Comparison of ENCODE assay signal across 10 cellular contexts in genomic region chr22:32203181-32204105, GRCh38. TPM values are rescaled to one million over a fixed set of nuclear protein-coding genes. Genes with fewer than 3 reads are reported as not detected.
DNase-seq lines count a peak whose midpoint lies in the region; ATAC-seq and TF ChIP-seq lines count a peak whose summit lies in the region.
"Had no signal": no experiment of that assay in that cellular context is flagged by ENCODE, and none has a peak within 500 bp of the region (broad histone marks: within the 10 kb centered on the region; RNA-seq: fewer than 3 reads in every experiment).

No MANE protein-coding gene starts in this region.

- H3K9ac ChIP-seq in skeletal muscle tissue (ENCODE audit: low read depth in 1 of 3, low read length in 3 of 3): no peak overlapping the region

- H3K27me3 ChIP-seq in skeletal muscle tissue (ENCODE audit: control insufficient read depth in 3 of 3, insufficient read depth in 3 of 3, low read length in 3 of 3): peaks cover 25 to 36% (median 34%) of the 10 kb centered on the region in 3 donors

- no peaks in the 10 kb centered on the region for H3K36me3 ChIP-seq in skeletal muscle tissue (ENCODE audit: control insufficient read depth in 3 of 3, insufficient read depth in 3 of 3, low read length in 3 of 3)

- H3K4me1 Mint-ChIP-seq in activated naive CD4-positive, alpha-beta T cell treated with anti-CD3 and anti-CD28 coated beads for 36 hours (ENCODE audit: low read depth): peaks cover 34% of the 10 kb centered on the region

- peak overlapping the region; percentile 66 for H3K4me3 Mint-ChIP-seq in activated naive CD4-positive, alpha-beta T cell treated with anti-CD3 and anti-CD28 coated beads for 36 hours

- peaks cover 17% of the 10 kb centered on the region for H3K27me3 Mint-ChIP-seq in activated naive CD4-positive, alpha-beta T cell treated with anti-CD3 and anti-CD28 coated beads for 36 hours (ENCODE audit: low read depth)

- no peaks in the 10 kb centered on the region for H3K36me3 Mint-ChIP-seq in activated naive CD4-positive, alpha-beta T cell treated with anti-CD3 and anti-CD28 coated beads for 36 hours (ENCODE audit: low read depth)

- CTCF ChIA-PET in activated naive CD4-positive, alpha-beta T cell treated with anti-CD3 and anti-CD28 coated beads for 36 hours (lab: Charles Lee): no interaction called here

- H3K9me3 ChIP-seq in skeletal muscle tissue (ENCODE audit: control insufficient read depth in 3 of 3, low read length in 3 of 3): no peaks in the 10 kb centered on the region

- ATAC-seq in SK-N-SH treated with all-trans-retinoic acid at 6 μM for 48 hours (peak; percentile 9; the same call in 1 of the 3 replicates), left cardiac atrium (peak; percentile 7 to 10)

- intact Hi-C loops in activated naive CD4-positive, alpha-beta T cell treated with anti-CD3 and anti-CD28 coated beads for 36 hours (cut with micrococcal nuclease): no loop called here
- intact Hi-C loops in left cardiac atrium (cut with DNase I): loop anchor here in 1 of 2 donors (5.0 to 10.0 kb wide), 2 partner anchors 229 to 269 kb away; partner anchors contain the start of gene FBXO7

- no peak overlapping the region for H3K27ac Mint-ChIP-seq in activated naive CD4-positive, alpha-beta T cell treated with anti-CD3 and anti-CD28 coated beads for 36 hours

- H3K9me3 Mint-ChIP-seq in activated naive CD4-positive, alpha-beta T cell treated with anti-CD3 and anti-CD28 coated beads for 36 hours: no peaks in the 10 kb centered on the region

- H3K27ac ChIP-seq in skeletal muscle tissue (ENCODE audit: low read depth, low read length): no peak overlapping the region
- H3K27ac ChIP-seq: epithelial cell of prostate had no signal

- peak overlapping the region in 2 of 3 donors; percentile 14 to 22 for H3K4me3 ChIP-seq in skeletal muscle tissue (ENCODE audit: low read length in 3 of 3)

- peaks cover 5 to 11% (median 8%) of the 10 kb centered on the region in 3 donors for H3K4me1 ChIP-seq in skeletal muscle tissue (ENCODE audit: control insufficient read depth in 3 of 3, insufficient read depth in 3 of 3, low read length in 3 of 3)

- DNase-seq in activated naive CD4-positive, alpha-beta T cell treated with anti-CD3 and anti-CD28 coated beads for 36 hours: no peak
- no peak for DNase-seq in activated naive CD4-positive, alpha-beta T cell treated with anti-CD3 and anti-CD28 coated beads, Interleukin-2, amount 50 U/mL, for 16 hours
- DNase-seq in left cardiac atrium: no peak
- DNase-seq in globus pallidus (ENCODE audit: low spot score): no peak
- DNase-seq in HK-2 (ENCODE audit: unreplicated experiment): no peak
- DNase-seq in DMS79 (lab: John Stamatoyannopoulos, UW): no peak

TF ChIP-seq in SK-N-SH treated with all-trans-retinoic acid at 6 μM for 48 hours, 23 proteins besides CTCF, POLR2A, EP300 and RAD21:
- TF ChIP-seq RARB (CRISPR knock-in tag; IDR thresholded peaks at IDR 0.05) (no peak), ZC3H10 (CRISPR knock-in tag; IDR thresholded peaks at IDR 0.05) (no peak), TCF4 (CRISPR knock-in tag; IDR thresholded peaks at IDR 0.05; ENCODE audit: borderline replicate concordance) (no peak), ESRRG (CRISPR knock-in tag; IDR thresholded peaks at IDR 0.05) (no peak), ZNF8 (CRISPR knock-in tag; IDR thresholded peaks at IDR 0.05) (no peak), GLIS3 (CRISPR knock-in tag; IDR thresholded peaks at IDR 0.05) (no peak), CSDC2 (CRISPR knock-in tag; IDR thresholded peaks at IDR 0.05) (no peak), BACH2 (CRISPR knock-in tag; IDR thresholded peaks at IDR 0.05; ENCODE audit: borderline replicate concordance) (no peak), ZFP30 (CRISPR knock-in tag; IDR thresholded peaks at IDR 0.05) (no peak), CREB5 (CRISPR knock-in tag; IDR thresholded peaks at IDR 0.05; ENCODE audit: low read depth) (no peak), SNAI2 (CRISPR knock-in tag; IDR thresholded peaks at IDR 0.05) (no peak)
- TF ChIP-seq, protein P1, sequence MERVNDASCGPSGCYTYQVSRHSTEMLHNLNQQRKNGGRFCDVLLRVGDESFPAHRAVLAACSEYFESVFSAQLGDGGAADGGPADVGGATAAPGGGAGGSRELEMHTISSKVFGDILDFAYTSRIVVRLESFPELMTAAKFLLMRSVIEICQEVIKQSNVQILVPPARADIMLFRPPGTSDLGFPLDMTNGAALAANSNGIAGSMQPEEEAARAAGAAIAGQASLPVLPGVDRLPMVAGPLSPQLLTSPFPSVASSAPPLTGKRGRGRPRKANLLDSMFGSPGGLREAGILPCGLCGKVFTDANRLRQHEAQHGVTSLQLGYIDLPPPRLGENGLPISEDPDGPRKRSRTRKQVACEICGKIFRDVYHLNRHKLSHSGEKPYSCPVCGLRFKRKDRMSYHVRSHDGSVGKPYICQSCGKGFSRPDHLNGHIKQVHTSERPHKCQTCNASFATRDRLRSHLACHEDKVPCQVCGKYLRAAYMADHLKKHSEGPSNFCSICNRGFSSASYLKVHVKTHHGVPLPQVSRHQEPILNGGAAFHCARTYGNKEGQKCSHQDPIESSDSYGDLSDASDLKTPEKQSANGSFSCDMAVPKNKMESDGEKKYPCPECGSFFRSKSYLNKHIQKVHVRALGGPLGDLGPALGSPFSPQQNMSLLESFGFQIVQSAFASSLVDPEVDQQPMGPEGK (CRISPR knock-in tag; IDR thresholded peaks at IDR 0.05; ENCODE audit: borderline replicate concordance): no peak
- TF ChIP-seq, protein P2, sequence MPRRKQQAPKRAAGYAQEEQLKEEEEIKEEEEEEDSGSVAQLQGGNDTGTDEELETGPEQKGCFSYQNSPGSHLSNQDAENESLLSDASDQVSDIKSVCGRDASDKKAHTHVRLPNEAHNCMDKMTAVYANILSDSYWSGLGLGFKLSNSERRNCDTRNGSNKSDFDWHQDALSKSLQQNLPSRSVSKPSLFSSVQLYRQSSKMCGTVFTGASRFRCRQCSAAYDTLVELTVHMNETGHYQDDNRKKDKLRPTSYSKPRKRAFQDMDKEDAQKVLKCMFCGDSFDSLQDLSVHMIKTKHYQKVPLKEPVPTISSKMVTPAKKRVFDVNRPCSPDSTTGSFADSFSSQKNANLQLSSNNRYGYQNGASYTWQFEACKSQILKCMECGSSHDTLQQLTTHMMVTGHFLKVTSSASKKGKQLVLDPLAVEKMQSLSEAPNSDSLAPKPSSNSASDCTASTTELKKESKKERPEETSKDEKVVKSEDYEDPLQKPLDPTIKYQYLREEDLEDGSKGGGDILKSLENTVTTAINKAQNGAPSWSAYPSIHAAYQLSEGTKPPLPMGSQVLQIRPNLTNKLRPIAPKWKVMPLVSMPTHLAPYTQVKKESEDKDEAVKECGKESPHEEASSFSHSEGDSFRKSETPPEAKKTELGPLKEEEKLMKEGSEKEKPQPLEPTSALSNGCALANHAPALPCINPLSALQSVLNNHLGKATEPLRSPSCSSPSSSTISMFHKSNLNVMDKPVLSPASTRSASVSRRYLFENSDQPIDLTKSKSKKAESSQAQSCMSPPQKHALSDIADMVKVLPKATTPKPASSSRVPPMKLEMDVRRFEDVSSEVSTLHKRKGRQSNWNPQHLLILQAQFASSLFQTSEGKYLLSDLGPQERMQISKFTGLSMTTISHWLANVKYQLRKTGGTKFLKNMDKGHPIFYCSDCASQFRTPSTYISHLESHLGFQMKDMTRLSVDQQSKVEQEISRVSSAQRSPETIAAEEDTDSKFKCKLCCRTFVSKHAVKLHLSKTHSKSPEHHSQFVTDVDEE (CRISPR knock-in tag; IDR thresholded peaks at IDR 0.05): no peak

RNA-seq across cellular contexts. Expression of gene RFPL2, which starts 1.4 kb away (rescaled TPM):
- total RNA-seq in activated naive CD4-positive, alpha-beta T cell treated with anti-CD3 and anti-CD28 coated beads for 36 hours: not detected
- total RNA-seq in left cardiac atrium: under 1 TPM in 1 of 2 donors, not detected in 1; 0.12 TPM
- not detected for total RNA-seq in skeletal muscle tissue

RNA-seq across cellular contexts. Expression of gene C22orf42, which starts 44.3 kb away (rescaled TPM):
- total RNA-seq in activated naive CD4-positive, alpha-beta T cell treated with anti-CD3 and anti-CD28 coated beads for 36 hours: not detected
- total RNA-seq in left cardiac atrium: not detected
- not detected for total RNA-seq in skeletal muscle tissue

RNA-seq across cellular contexts. Expression of gene SLC5A4, which starts 51.7 kb away (rescaled TPM):
- total RNA-seq in activated naive CD4-positive, alpha-beta T cell treated with anti-CD3 and anti-CD28 coated beads for 36 hours: not detected
- total RNA-seq in left cardiac atrium: under 1 TPM in 1 of 2 donors, not detected in 1; 0.31 TPM
- 1.0 TPM for total RNA-seq in skeletal muscle tissue
- total RNA-seq: mononuclear cell had no signal
